ENCODE assay signal across 9 cellular contexts in genomic region chr3:38960953-38961622, GRCh38.
DNase-seq lines count a peak whose midpoint lies in the region; ATAC-seq and TF ChIP-seq lines count a peak whose summit lies in the region.
"Had no signal": no experiment of that assay in that cellular context is flagged by ENCODE, and none has a peak within 500 bp of the region (broad histone marks: within the 10 kb centered on the region; RNA-seq: fewer than 3 reads in every experiment).

No MANE protein-coding gene starts in this region.

- intact Hi-C loops in Caco-2 (cut with micrococcal nuclease; ENCODE audit: unreplicated experiment), result no loop called here

- H3K4me1 Mint-ChIP-seq in Caco-2 (ENCODE audit: low read depth, unreplicated experiment), result no peaks in the 10 kb centered on the region
- H3K4me1 Mint-ChIP-seq in activated CD4-positive, alpha-beta memory T cell treated with anti-CD3 and anti-CD28 coated beads, Interleukin-2, amount 10 ng/mL, durations not matched to agents 7 days and 5 days, result no peaks in the 10 kb centered on the region
- no peaks in the 10 kb centered on the region for H3K4me1 Mint-ChIP-seq in glutamatergic neuron (ENCODE audit: low read depth, unreplicated experiment)

- POLR2A ChIA-PET in Caco-2 (lab: Charles Lee), result no interaction called here
- POLR2A ChIA-PET in activated CD4-positive, alpha-beta memory T cell treated with anti-CD3 and anti-CD28 coated beads, Interleukin-2, amount 10 ng/mL, durations not matched to agents 7 days and 5 days (lab: Charles Lee), result no interaction called here

- H3K27me3 Mint-ChIP-seq in Caco-2 (ENCODE audit: insufficient read depth, unreplicated experiment) (peaks cover 7% of the 10 kb centered on the region), glutamatergic neuron (ENCODE audit: unreplicated experiment) (no peaks in the 10 kb centered on the region)
- peaks cover 5% of the 10 kb centered on the region for H3K27me3 Mint-ChIP-seq in activated CD4-positive, alpha-beta memory T cell treated with anti-CD3 and anti-CD28 coated beads, Interleukin-2, amount 10 ng/mL, durations not matched to agents 7 days and 5 days

- H3K4me3 Mint-ChIP-seq in Caco-2 (ENCODE audit: unreplicated experiment), result no peak overlapping the region
- H3K4me3 Mint-ChIP-seq in activated CD4-positive, alpha-beta memory T cell treated with anti-CD3 and anti-CD28 coated beads, Interleukin-2, amount 10 ng/mL, durations not matched to agents 7 days and 5 days, result no peak overlapping the region
- no peak overlapping the region for H3K4me3 Mint-ChIP-seq in glutamatergic neuron (ENCODE audit: unreplicated experiment)

- CTCF ChIA-PET in Caco-2 (lab: Charles Lee), result interaction anchor here (0.9 kb wide), 1 partner anchor 39 kb away, joined by 3 read pairs; no protein-coding TSS in a partner anchor
- CTCF ChIA-PET in activated CD4-positive, alpha-beta memory T cell treated with anti-CD3 and anti-CD28 coated beads, Interleukin-2, amount 10 ng/mL, durations not matched to agents 7 days and 5 days (lab: Charles Lee), result interaction anchor here (1.1 to 1.6 kb wide), 2 partner anchors 16 to 39 kb away, joined by 4 to 5 read pairs; no protein-coding TSS in a partner anchor

- H3K9me3 Mint-ChIP-seq in Caco-2 (ENCODE audit: unreplicated experiment), result no peaks in the 10 kb centered on the region
- no peaks in the 10 kb centered on the region for H3K9me3 Mint-ChIP-seq in activated CD4-positive, alpha-beta memory T cell treated with anti-CD3 and anti-CD28 coated beads, Interleukin-2, amount 10 ng/mL, durations not matched to agents 7 days and 5 days
- no peaks in the 10 kb centered on the region for H3K9me3 Mint-ChIP-seq in glutamatergic neuron (ENCODE audit: unreplicated experiment)

- no peak overlapping the region for H3K4me3 ChIP-seq in Caco-2 (ENCODE audit: low read depth, low read length)
- H3K4me3 ChIP-seq: SK-N-MC had no signal

- ATAC-seq in GM21825 (IDR thresholded peaks at IDR 0.05; ENCODE audit: unreplicated experiment) (peak; percentile 60), HG02642 (IDR thresholded peaks at IDR 0.05; ENCODE audit: poor library complexity, unreplicated experiment) (no peak), GM18520 (IDR thresholded peaks at IDR 0.05; ENCODE audit: unreplicated experiment) (no peak)

- H3K27ac Mint-ChIP-seq in Caco-2 (ENCODE audit: unreplicated experiment) (no peak overlapping the region), glutamatergic neuron (ENCODE audit: unreplicated experiment) (no peak overlapping the region)
- no peak overlapping the region for H3K27ac Mint-ChIP-seq in activated CD4-positive, alpha-beta memory T cell treated with anti-CD3 and anti-CD28 coated beads, Interleukin-2, amount 10 ng/mL, durations not matched to agents 7 days and 5 days

- DNase-seq in Caco-2 (peak; percentile 43 to 46), NCI-H345 treated with DMSO at 0.1 percent for 48 hours (lab: John Stamatoyannopoulos, UW; ENCODE audit: unreplicated experiment) (peak; percentile 73), glutamatergic neuron (peak; percentile 72), renal cortical epithelial cell (ENCODE audit: low read depth) (peak; percentile 41)
- peak; percentile 23 for DNase-seq in activated CD4-positive, alpha-beta memory T cell treated with anti-CD3 and anti-CD28 coated beads, Interleukin-2, amount 10 ng/mL, durations not matched to agents 7 days and 5 days

- H3K36me3 ChIP-seq in Caco-2 (ENCODE audit: control insufficient read depth, insufficient read depth, low read length), result no peaks in the 10 kb centered on the region

- H3K9me3 ChIP-seq in Caco-2, result no peaks in the 10 kb centered on the region

- H3K36me3 Mint-ChIP-seq in Caco-2 (ENCODE audit: insufficient read depth, unreplicated experiment), result no peaks in the 10 kb centered on the region
- H3K36me3 Mint-ChIP-seq in activated CD4-positive, alpha-beta memory T cell treated with anti-CD3 and anti-CD28 coated beads, Interleukin-2, amount 10 ng/mL, durations not matched to agents 7 days and 5 days (ENCODE audit: low read depth), result no peaks in the 10 kb centered on the region
- no peaks in the 10 kb centered on the region for H3K36me3 Mint-ChIP-seq in glutamatergic neuron (ENCODE audit: unreplicated experiment)

- no TSS peak for BruUV-seq in Caco-2 (replicated peaks; lab: Mats Ljungman, UMichigan)

- TF ChIP-seq CTCF in Caco-2 (IDR thresholded peaks at IDR 0.05; ENCODE audit: insufficient read depth in 1 of 2, low read depth in 1 of 2, low read length in 1 of 2, severe bottlenecking in 1 of 2, unreplicated experiment in 1 of 2), result peak; percentile 56 to 72
- TF ChIP-seq CTCF in glutamatergic neuron (IDR thresholded peaks at IDR 0.05; ENCODE audit: partially characterized antibody, unreplicated experiment), result peak; percentile 71

- no peaks in the 10 kb centered on the region for H3K4me1 ChIP-seq in Caco-2

- H3K27me3 ChIP-seq in Caco-2 (replicated peaks; ENCODE audit: control insufficient read depth, insufficient read depth, low read length), result no peaks in the 10 kb centered on the region; the same call in 1 of the 2 replicates

Comparison
In these comparisons a context has a peak if more than half of its experiments do, and no peak if none do; other contexts are left out.
1. DNase-seq: peak in every context shown above with its lines; median percentile 73 in NCI-H345 treated with DMSO at 0.1 percent for 48 hours; 72 in glutamatergic neuron; 44 in Caco-2; 41 in renal cortical epithelial cell; 23 in activated CD4-positive, alpha-beta memory T cell treated with anti-CD3 and anti-CD28 coated beads, Interleukin-2, amount 10 ng/mL, durations not matched to agents 7 days and 5 days.